Comparison of ENCODE assay signal across 7 cellular contexts in genomic region chr1:165871311-165872067, GRCh38. TPM values are rescaled to one million over a fixed set of nuclear protein-coding genes. Genes with fewer than 3 reads are reported as not detected.
DNase-seq lines count a peak whose midpoint lies in the region; ATAC-seq and TF ChIP-seq lines count a peak whose summit lies in the region.

No MANE protein-coding gene starts in this region.

- POLR2A ChIA-PET in WTC11 (lab: Charles Lee), result interaction anchor here (1.0 to 1.2 kb wide), 2 partner anchors 43 to 102 kb away, joined by 3 to 5 read pairs; no protein-coding TSS in a partner anchor

- H3K4me3 Mint-ChIP-seq in GM23338 (no peak overlapping the region), WTC11 (no peak overlapping the region), natural killer cell (peak overlapping the region; percentile 40)

- TF ChIP-seq CTCF in GM13976 (IDR thresholded peaks at IDR 0.05; ENCODE audit: borderline replicate concordance, control extremely low read depth, extremely low read depth, insufficient read depth, missing control alignments) (peak; percentile 54), GM23338 (conservative IDR thresholded peaks at IDR 0.05; ENCODE audit: low read depth in 2 of 2) (peak; percentile 73 to 77), LNCAP (IDR thresholded peaks at IDR 0.05) (0 out of 2 replicates have a peak, but pooled peaks have one; percentile 28), WTC11 (IDR thresholded peaks at IDR 0.05) (no peak), natural killer cell (IDR thresholded peaks at IDR 0.05) (peak; percentile 9)

- CTCF ChIA-PET in WTC11 (lab: Charles Lee), result interaction anchor here (0.6 to 1.6 kb wide), 19 partner anchors 10 to 270 kb away, joined by 3 to 20 read pairs (median 4); partner anchors contain the start of gene ALDH9A1

- no peak overlapping the region for H3K4me2 ChIP-seq in GM23338

- H3K4me1 Mint-ChIP-seq in GM23338, result peaks cover 46% of the 10 kb centered on the region
- peaks cover 52% of the 10 kb centered on the region for H3K4me1 Mint-ChIP-seq in WTC11
- H3K4me1 Mint-ChIP-seq in natural killer cell, result peaks cover 51 to 70% of the 10 kb centered on the region in 2 donors

- intact Hi-C loops in natural killer cell (cut with micrococcal nuclease), result loop anchor here (10.0 kb wide), 1 partner anchor 47 kb away; the partner anchor contains the start of gene UCK2

- H3K27me3 ChIP-seq in GM23338 (ENCODE audit: insufficient read depth), result no peaks in the 10 kb centered on the region

- peaks cover 46% of the 10 kb centered on the region for H4K20me1 ChIP-seq in GM23338 (replicated peaks; ENCODE audit: insufficient read depth)

- ATAC-seq in GM23338 (peak; percentile 68), WTC11 (peak; percentile 75), natural killer cell (peak; percentile 84 to 93 (median 85))

- H3K27me3 Mint-ChIP-seq in GM23338 (ENCODE audit: insufficient read depth, low read depth, poor library complexity) (peaks cover 3% of the 10 kb centered on the region), WTC11 (ENCODE audit: low read depth) (no peaks in the 10 kb centered on the region), natural killer cell (ENCODE audit: low read depth in 2 of 2) (no peaks in the 10 kb centered on the region)

- H3K9me3 Mint-ChIP-seq in GM23338 (peaks cover 29% of the 10 kb centered on the region), WTC11 (peaks cover 24% of the 10 kb centered on the region), natural killer cell (no peaks in the 10 kb centered on the region)

- H2AFZ ChIP-seq in GM23338, result no peak overlapping the region

- H3K4me3 ChIP-seq in GM23338, result no peak overlapping the region

- H3K4me1 ChIP-seq in GM23338 (ENCODE audit: insufficient read depth), result peaks cover 47% of the 10 kb centered on the region

- H3F3A ChIP-seq in GM23338 (replicated peaks; ENCODE audit: low read depth), result no peaks in the 10 kb centered on the region

- H3K27ac ChIP-seq in GM23338 (ENCODE audit: low read depth), result no peak overlapping the region

- DNase-seq in GM13976 (ENCODE audit: low spot score) (no peak), GM23338 (ENCODE audit: low spot score) (peak; percentile 75), WTC11 (ENCODE audit: low spot score) (peak; percentile 49), dermis microvascular lymphatic vessel endothelial cell (ENCODE audit: low read depth in 2 of 2) (peak; percentile 59 to 67), natural killer cell (peak; percentile 33), G401 (ENCODE audit: low spot score) (no peak)

- H3K36me3 Mint-ChIP-seq in GM23338 (ENCODE audit: low read depth), result peaks cover 55% of the 10 kb centered on the region
- H3K36me3 Mint-ChIP-seq in WTC11, result peaks cover 37% of the 10 kb centered on the region
- H3K36me3 Mint-ChIP-seq in natural killer cell, result no peaks in the 10 kb centered on the region

- H3K27ac Mint-ChIP-seq in GM23338 (no peak overlapping the region), WTC11 (no peak overlapping the region), natural killer cell (peak overlapping the region; percentile 37 to 66)

- H3K9me2 ChIP-seq in GM23338 (ENCODE audit: insufficient read depth), result no peaks in the 10 kb centered on the region

- H3K36me3 ChIP-seq in GM23338 (ENCODE audit: insufficient read depth), result peaks cover 9% of the 10 kb centered on the region

- in situ Hi-C loops in GM13976 (cut with MboI; ENCODE audit: low sequenced_read_pairs, unreplicated experiment), result no loop called here
- in situ Hi-C loops in G401 (cut with HindIII; ENCODE audit: low sequenced_read_pairs), result no loop called here

- peaks cover 98% of the 10 kb centered on the region for H3K79me2 ChIP-seq in GM23338 (replicated peaks; ENCODE audit: insufficient read depth)

TF ChIP-seq in GM23338, 12 proteins besides CTCF, POLR2A, EP300 and RAD21 (continues in another document):
- TF ChIP-seq ZNF331 (CRISPR knock-in tag; IDR thresholded peaks at IDR 0.05; ENCODE audit: low read depth), result no peak

TF ChIP-seq in WTC11, 78 proteins besides CTCF, POLR2A, EP300 and RAD21:
- TF ChIP-seq MAX (CRISPR knock-in tag; IDR thresholded peaks at IDR 0.05) (no peak), USF1 (CRISPR knock-in tag; IDR thresholded peaks at IDR 0.05) (no peak), MLX (CRISPR knock-in tag; IDR thresholded peaks at IDR 0.05) (no peak), ZNF121 (CRISPR knock-in tag; IDR thresholded peaks at IDR 0.05) (no peak), ELF4 (CRISPR knock-in tag; IDR thresholded peaks at IDR 0.05; ENCODE audit: low read depth) (no peak), TP53 (CRISPR knock-in tag; IDR thresholded peaks at IDR 0.05) (no peak), GTF2I (CRISPR knock-in tag; conservative IDR thresholded peaks at IDR 0.05) (0 out of 2 replicates have a peak, but pooled peaks have one; percentile 12), E2F1 (CRISPR knock-in tag; IDR thresholded peaks at IDR 0.05) (no peak), OVOL2 (CRISPR knock-in tag; IDR thresholded peaks at IDR 0.05; ENCODE audit: borderline replicate concordance) (no peak)

RNA-seq across cellular contexts. Expression of gene UCK2, which starts 44.1 kb away (rescaled TPM):
- total RNA-seq in GM23338 (2014; rRNA removed; shearing (Covaris generic)), result 141 and 149 TPM in 2 replicates
- 101 and 104 TPM in 2 replicates for polyA plus RNA-seq in GM23338 (2016; fragmentation: Nextera tagmentation; extraction: Ambion mirVana)
- total RNA-seq in WTC11 (2021) (74.3 to 85.7 TPM (median 79.2 TPM) in 3 replicates), dermis microvascular lymphatic vessel endothelial cell (67.4 and 72.1 TPM in 2 replicates), natural killer cell (10 to 100 TPM; 12.8 to 20.5 (median 14.4) TPM)
- total RNA-seq in G401 (2014; rRNA removed; shearing (Covaris generic)), result 112 and 125 TPM in 2 replicates

Comparison
In these comparisons a context has a peak if more than half of its experiments do, and no peak if none do; other contexts are left out.
1. DNase-seq: peak in GM23338 (single experiment), WTC11 (single experiment), dermis microvascular lymphatic vessel endothelial cell (2 of 2) and natural killer cell (single experiment); none in GM13976 (single experiment) and G401 (single experiment).
2. H3K27ac Mint-ChIP-seq: peak in natural killer cell (2 of 2); none in GM23338 (single experiment) and WTC11 (single experiment).
3. Peak in every context shown above with its lines, with median percentiles within 50 percentile points of each other: ATAC-seq.